Comparison of ENCODE assay signal across 9 cellular contexts in genomic region chr11:12174145-12175143, GRCh38.
A peak's percentile ranks its signal among the peaks of the same experiment; 100 is the strongest.
DNase-seq lines count a peak whose midpoint lies in the region; ATAC-seq, FAIRE-seq and TF ChIP-seq lines count a peak whose summit lies in the region.
"Had no signal": no experiment of that assay in that cellular context is flagged by ENCODE, and none has a peak within 500 bp of the region (broad histone marks: within the 10 kb centered on the region; RNA-seq: fewer than 3 reads in every experiment).

No MANE protein-coding gene starts in this region.

- ATAC-seq in activated CD4-positive, CD25-positive, alpha-beta regulatory T cell treated with anti-CD3 and anti-CD28 coated beads, Interleukin-2, amount 50 U/mL, for 24 hours = peak; percentile 80
- ATAC-seq in HG02981 (IDR thresholded peaks at IDR 0.05; ENCODE audit: unreplicated experiment) = peak; percentile 74

- H3K36me3 ChIP-seq in hepatocyte (replicated peaks; ENCODE audit: insufficient read depth, low read depth) = no peaks in the 10 kb centered on the region

- H3K27me3 ChIP-seq in hepatocyte = no peaks in the 10 kb centered on the region

- H2AFZ ChIP-seq in hepatocyte = no peak overlapping the region

- H3K9me2 ChIP-seq in hepatocyte (replicated peaks; ENCODE audit: insufficient read depth) = no peaks in the 10 kb centered on the region

- WGBS in hepatocyte (ENCODE audit: low lambda C conversion rate, missing lambda C conversion rate) = 89% methylated on average over 4 of the region's 4 CpGs

- peaks cover 21% of the 10 kb centered on the region for H3K79me2 ChIP-seq in hepatocyte

- no peaks in the 10 kb centered on the region for H4K20me1 ChIP-seq in hepatocyte (ENCODE audit: insufficient read depth, poor library complexity, severe bottlenecking)

- FAIRE-seq in frontal cortex (lab: Jason Lieb, UNC) = no peak

- no peak for TF ChIP-seq CTCF in hepatocyte (IDR thresholded peaks at IDR 0.05; ENCODE audit: poor library complexity)

- H3K4me3 ChIP-seq in hepatocyte = no peak overlapping the region

- H3K27ac ChIP-seq in hepatocyte (peak overlapping the region; percentile 54), caudate nucleus (ENCODE audit: low read depth, low read length) (no peak overlapping the region)
- H3K27ac ChIP-seq: 22Rv1 had no signal

- no peak overlapping the region for H3K4me2 ChIP-seq in hepatocyte

- peaks cover 27% of the 10 kb centered on the region for H3K4me1 ChIP-seq in hepatocyte (ENCODE audit: insufficient read depth)

- no peaks in the 10 kb centered on the region for H3K9me3 ChIP-seq in hepatocyte (ENCODE audit: low read depth)

- no peak for DNase-seq in activated CD4-positive, CD25-positive, alpha-beta regulatory T cell treated with anti-CD3 and anti-CD28 coated beads, Interleukin-2, amount 50 U/mL, for 72 hours
- DNase-seq in SIG-M5 treated with dmso at 0.1 percent for 504 hours (lab: John Stamatoyannopoulos, UW; ENCODE audit: unreplicated experiment) (peak; percentile 78), hepatocyte (ENCODE audit: low spot score) (no peak), NCI-H146 treated with DMSO at 0.1 percent for 48 hours (lab: John Stamatoyannopoulos, UW; ENCODE audit: unreplicated experiment) (no peak), frontal cortex (ENCODE audit: low spot score in 2 of 2) (no peak), caudate nucleus (lab: John Stamatoyannopoulos, UW) (no peak)
